ENCODE assay signal across 16 cellular contexts in the genomic region with DNA sequence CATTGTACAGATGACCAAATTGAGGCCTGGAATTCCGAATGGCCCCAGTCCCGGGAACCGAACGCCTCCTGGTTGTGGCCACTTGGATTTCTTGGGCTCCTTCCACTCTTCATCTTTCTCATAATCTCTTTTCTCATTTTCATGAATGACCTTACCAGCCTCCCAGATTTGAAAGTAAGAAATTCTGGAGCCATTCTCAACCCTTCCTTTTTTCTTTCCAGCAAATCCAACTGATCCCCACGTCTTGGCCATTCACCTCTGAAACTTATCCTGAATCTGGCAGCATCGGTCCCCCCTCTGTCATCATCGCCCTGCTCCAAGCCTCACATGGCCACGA. TPM values are rescaled to one million over a fixed set of nuclear protein-coding genes. Genes with fewer than 3 reads are reported as not detected.
A peak's percentile ranks its signal among the peaks of the same experiment; 100 is the strongest.
DNase-seq lines count a peak whose midpoint lies in the region; ATAC-seq, FAIRE-seq and TF ChIP-seq lines count a peak whose summit lies in the region.
"Had no signal": no experiment of that assay in that cellular context is flagged by ENCODE, and none has a peak within 500 bp of the region (broad histone marks: within the 10 kb centered on the region; RNA-seq: fewer than 3 reads in every experiment).

No MANE protein-coding gene starts in this region.

- H3K9me3 Mint-ChIP-seq in activated naive CD4-positive, alpha-beta T cell treated with anti-CD3 and anti-CD28 coated beads, Interleukin-2, amount 50 U/mL, for 24 hours = no peaks in the 10 kb centered on the region
- H3K9me3 Mint-ChIP-seq in activated naive CD4-positive, alpha-beta T cell treated with anti-CD3 and anti-CD28 coated beads, Interleukin-2, amount 10 ng/mL, durations not matched to agents 7 days and 5 days = no peaks in the 10 kb centered on the region
- no peaks in the 10 kb centered on the region for H3K9me3 Mint-ChIP-seq in stimulated activated effector memory CD8-positive, alpha-beta T cell treated with anti-CD3 and anti-CD28 coated beads, Interleukin-12 subunit alpha, Interleukin-12 subunit beta, amount 100 ng/mL, for 72 hours
- H3K9me3 Mint-ChIP-seq: stimulated activated naive CD8-positive, alpha-beta T cell treated with anti-CD3 and anti-CD28 coated beads, Interleukin-15, Interleukin-2, amounts not matched to agents 100 ng/mL and 50 ng/mL, for 24 hours had no signal

- H3K14ac ChIP-seq in H1 (ENCODE audit: insufficient read length) = no peak overlapping the region

- H3K4me2 ChIP-seq in PC-3 (ENCODE audit: low read length) (peak overlapping the region; percentile 90; the same call in 1 of the 2 replicates), H1 (ENCODE audit: insufficient read depth in 1 of 2, low read depth in 2 of 2, low read length in 2 of 2) (peak overlapping the region in 1 of 2 experiments; percentile 95; a peak in 2 of 4 replicates)

- H2BK15ac ChIP-seq in H1 (ENCODE audit: low read length) = no peak overlapping the region

- H3K4me3 ChIP-seq in PC-3 (ENCODE audit: low read length) (no peak overlapping the region), H1 (ENCODE audit: extremely low read depth in 1 of 4, insufficient read depth in 2 of 4, low read depth in 3 of 4, low read length in 4 of 4) (peak overlapping the region in 3 of 4 experiments; percentile 51 to 80 (median 62); a peak in 3 of 8 replicates), prostate gland (no peak overlapping the region)
- H3K4me3 ChIP-seq: colonic mucosa, SJCRH30 had no signal

- no peak overlapping the region for H2BK12ac ChIP-seq in H1 (ENCODE audit: low read depth, low read length)

- H3K27me3 ChIP-seq in PC-3 (ENCODE audit: low read length) = no peaks in the 10 kb centered on the region
- peaks cover 5 to 51% (median 21%) of the 10 kb centered on the region in 4 experiments for H3K27me3 ChIP-seq in H1 (replicated peaks in 1 of 4; ENCODE audit: control insufficient read depth in 3 of 4, extremely low read depth in 1 of 4, insufficient read depth in 3 of 4, low read length in 3 of 4)
- H3K27me3 ChIP-seq in prostate gland (replicated peaks; ENCODE audit: insufficient read depth) = peaks cover 23% of the 10 kb centered on the region
- H3K27me3 ChIP-seq: SJCRH30 had no signal

- H3K9me3 ChIP-seq in PC-3 (ENCODE audit: low read length) (no peaks in the 10 kb centered on the region), H1 (ENCODE audit: insufficient read depth in 2 of 2, low read depth in 1 of 2, low read length in 1 of 2) (no peaks in the 10 kb centered on the region), prostate gland (no peaks in the 10 kb centered on the region)
- H3K9me3 ChIP-seq: colonic mucosa, SJCRH30 had no signal

- TF ChIP-seq EP300 in H1 (IDR thresholded peaks at IDR 0.05; ENCODE audit: borderline replicate concordance in 1 of 2, low read depth in 2 of 2, low read length in 2 of 2) = no peak

- intact Hi-C loops in PC-3 (cut with micrococcal nuclease) = loop anchor here (1.0 to 10.0 kb wide), 3 partner anchors 64 to 412 kb away; no protein-coding TSS in a partner anchor
- intact Hi-C loops in prostate gland (cut with DNase I) = loop anchor here (10.0 kb wide), 1 partner anchor 62 kb away; a partner anchor contains a TSS

- CTCF ChIA-PET in activated naive CD4-positive, alpha-beta T cell treated with anti-CD3 and anti-CD28 coated beads, Interleukin-2, amount 10 ng/mL, durations not matched to agents 7 days and 5 days (lab: Charles Lee) = interaction anchor here (0.7 to 3.5 kb wide), 12 partner anchors 8 to 153 kb away, joined by 3 to 17 read pairs (median 5); no protein-coding TSS in a partner anchor
- CTCF ChIA-PET in PC-3 (lab: Charles Lee) = interaction anchor here (0.6 to 1.5 kb wide), 10 partner anchors 15 to 792 kb away, joined by 3 to 13 read pairs (median 6); no protein-coding TSS in a partner anchor
- CTCF ChIA-PET in H1 (lab: Charles Lee; ENCODE audit: partially characterized antibody) = interaction anchor here (0.7 to 4.7 kb wide), 42 partner anchors 9 to 533 kb away, joined by 3 to 50 read pairs (median 4); a partner anchor contains a TSS

- TF ChIP-seq POLR2A in H1 (IDR thresholded peaks at IDR 0.05; ENCODE audit: control extremely low read depth in 1 of 2, low read depth in 2 of 2, low read length in 2 of 2) (no peak), prostate gland (IDR thresholded peaks at IDR 0.05) (no peak)

- no peak overlapping the region for H2AFZ ChIP-seq in PC-3 (ENCODE audit: low read length)
- H2AFZ ChIP-seq in H1 (ENCODE audit: low read length) = no peak overlapping the region

- ATAC-seq in PC-3 = no peak
- ATAC-seq in stimulated activated effector memory CD8-positive, alpha-beta T cell treated with anti-CD3 and anti-CD28 coated beads, Interleukin-12 subunit alpha, Interleukin-12 subunit beta, amount 100 ng/mL, for 72 hours = no peak

- H3K27me3 Mint-ChIP-seq in activated naive CD4-positive, alpha-beta T cell treated with anti-CD3 and anti-CD28 coated beads, Interleukin-2, amount 50 U/mL, for 24 hours = peaks cover 22% of the 10 kb centered on the region
- peaks cover 80% of the 10 kb centered on the region for H3K27me3 Mint-ChIP-seq in activated naive CD4-positive, alpha-beta T cell treated with anti-CD3 and anti-CD28 coated beads, Interleukin-2, amount 10 ng/mL, durations not matched to agents 7 days and 5 days

- H2BK120ac ChIP-seq in H1 (replicated peaks; ENCODE audit: low read depth, low read length) = no peak overlapping the region

- no peak overlapping the region for H2BK5ac ChIP-seq in H1 (ENCODE audit: low read depth, low read length)

- TF ChIP-seq CTCF in PC-3 (conservative IDR thresholded peaks at IDR 0.05; ENCODE audit: low read depth, low read length) (no peak), H1 (IDR thresholded peaks at IDR 0.05; ENCODE audit: control extremely low read depth in 1 of 3, insufficient read depth in 1 of 3, low read depth in 1 of 3, low read length in 3 of 3) (no peak), prostate gland (IDR thresholded peaks at IDR 0.05) (no peak)

- H2BK20ac ChIP-seq in H1 (ENCODE audit: low read length) = no peak overlapping the region

- H3K36me3 Mint-ChIP-seq in activated naive CD4-positive, alpha-beta T cell treated with anti-CD3 and anti-CD28 coated beads, Interleukin-2, amount 50 U/mL, for 24 hours = peaks cover 3% of the 10 kb centered on the region
- H3K36me3 Mint-ChIP-seq in activated naive CD4-positive, alpha-beta T cell treated with anti-CD3 and anti-CD28 coated beads, Interleukin-2, amount 10 ng/mL, durations not matched to agents 7 days and 5 days = no peaks in the 10 kb centered on the region
- H3K36me3 Mint-ChIP-seq in stimulated activated effector memory CD8-positive, alpha-beta T cell treated with anti-CD3 and anti-CD28 coated beads, Interleukin-12 subunit alpha, Interleukin-12 subunit beta, amount 100 ng/mL, for 72 hours = no peaks in the 10 kb centered on the region

- H3K56ac ChIP-seq in H1 (replicated peaks; ENCODE audit: insufficient read length, low read depth, low read length) = peak overlapping the region; percentile 35

- H3K27ac ChIP-seq in PC-3 (ENCODE audit: low read length) = no peak overlapping the region
- H3K27ac ChIP-seq in H1 (ENCODE audit: low read depth, low read length) = no peak overlapping the region
- H3K27ac ChIP-seq in prostate gland = no peak overlapping the region
- H3K27ac ChIP-seq: colonic mucosa, SJCRH30 had no signal

- no peaks in the 10 kb centered on the region for H3K9me2 ChIP-seq in PC-3 (replicated peaks; ENCODE audit: low read length)

- no peak overlapping the region for H2AK5ac ChIP-seq in H1 (ENCODE audit: low read depth, low read length)

- no peak overlapping the region for H3K23ac ChIP-seq in H1 (ENCODE audit: insufficient read length)

- H3K4me1 Mint-ChIP-seq in activated naive CD4-positive, alpha-beta T cell treated with anti-CD3 and anti-CD28 coated beads, Interleukin-2, amount 50 U/mL, for 24 hours = peaks cover 22% of the 10 kb centered on the region
- peaks cover 25% of the 10 kb centered on the region for H3K4me1 Mint-ChIP-seq in activated naive CD4-positive, alpha-beta T cell treated with anti-CD3 and anti-CD28 coated beads, Interleukin-2, amount 10 ng/mL, durations not matched to agents 7 days and 5 days
- peaks cover 27% of the 10 kb centered on the region for H3K4me1 Mint-ChIP-seq in stimulated activated effector memory CD8-positive, alpha-beta T cell treated with anti-CD3 and anti-CD28 coated beads, Interleukin-12 subunit alpha, Interleukin-12 subunit beta, amount 100 ng/mL, for 72 hours

- no peak overlapping the region for H4K5ac ChIP-seq in H1 (ENCODE audit: insufficient read length, low read depth, low read length)

- no peak for DNase-seq in activated naive CD4-positive, alpha-beta T cell treated with anti-CD3 and anti-CD28 coated beads, Interleukin-2, amount 10 ng/mL, durations not matched to agents 7 days and 5 days
- no peak for DNase-seq in PC-3
- DNase-seq in H1 (ENCODE audit: low read depth in 1 of 2, low spot score in 2 of 2) = no peak
- no peak for DNase-seq in stimulated activated effector memory CD8-positive, alpha-beta T cell treated with anti-CD3 and anti-CD28 coated beads, Interleukin-12 subunit alpha, Interleukin-12 subunit beta, amount 100 ng/mL, for 72 hours (ENCODE audit: low spot score in 2 of 2)
- DNase-seq in stimulated activated CD4-positive, alpha-beta T cell treated with anti-CD3 and anti-CD28 coated beads, Interleukin-15, amount 100 ng/mL, for 24 hours = no peak
- no peak for DNase-seq in prostate gland (ENCODE audit: low spot score)
- DNase-seq in HPDE6-E6E7 (ENCODE audit: extremely low spot score) = no peak

- no peak overlapping the region for H4K8ac ChIP-seq in H1 (ENCODE audit: extremely low read depth, insufficient read depth, low read length)

- no peaks in the 10 kb centered on the region for H3K79me1 ChIP-seq in H1 (ENCODE audit: low read depth, low read length)

- POLR2A ChIA-PET in PC-3 (lab: Charles Lee; ENCODE audit: unreplicated experiment) = no interaction called here
- POLR2A ChIA-PET in H1 (lab: Charles Lee; ENCODE audit: partially characterized antibody) = interaction anchor here (0.9 to 1.9 kb wide), 9 partner anchors 9 to 89 kb away, joined by 3 to 6 read pairs (median 3); a partner anchor contains a TSS

- H3F3A ChIP-seq in PC-3 (ENCODE audit: low read length, unreplicated experiment) = no peaks in the 10 kb centered on the region

- H3K79me2 ChIP-seq in PC-3 (ENCODE audit: low read length) (no peaks in the 10 kb centered on the region), H1 (ENCODE audit: control insufficient read depth in 1 of 2, insufficient read depth in 2 of 2, low read length in 2 of 2) (no peaks in the 10 kb centered on the region)

- H4K20me1 ChIP-seq in PC-3 (ENCODE audit: low read length) = no peaks in the 10 kb centered on the region
- peaks cover 0 to 13% of the 10 kb centered on the region in 2 experiments for H4K20me1 ChIP-seq in H1 (replicated peaks in 1 of 2; ENCODE audit: control insufficient read depth in 1 of 2, insufficient read depth in 2 of 2, low read length in 2 of 2)

- H3K36me3 ChIP-seq in PC-3 (ENCODE audit: low read depth, low read length) (no peaks in the 10 kb centered on the region), H1 (ENCODE audit: control insufficient read depth in 2 of 4, insufficient read depth in 4 of 4, low read length in 3 of 4) (no peaks in the 10 kb centered on the region), prostate gland (no peaks in the 10 kb centered on the region)
- H3K36me3 ChIP-seq: colonic mucosa, SJCRH30 had no signal

- H3K4me1 ChIP-seq in PC-3 (ENCODE audit: insufficient read depth, low read length) (peaks cover 8% of the 10 kb centered on the region; the same call in 1 of the 2 replicates), H1 (replicated peaks in 1 of 4; ENCODE audit: control insufficient read depth in 3 of 4, insufficient read depth in 4 of 4, low read length in 3 of 4) (no peaks in the 10 kb centered on the region; a peak in 1 of 7 replicates), prostate gland (replicated peaks) (no peaks in the 10 kb centered on the region)
- H3K4me1 ChIP-seq: colonic mucosa had no signal

- H4K91ac ChIP-seq in H1 (replicated peaks; ENCODE audit: insufficient read length, low read length) = no peak overlapping the region

- H3K4ac ChIP-seq in H1 (replicated peaks; ENCODE audit: insufficient read length, low read depth, low read length) = no peak overlapping the region

- H3K9ac ChIP-seq in PC-3 (ENCODE audit: low read length) = no peak overlapping the region
- no peak overlapping the region for H3K9ac ChIP-seq in H1 (replicated peaks in 1 of 4; ENCODE audit: extremely low read depth in 1 of 4, low read depth in 3 of 4, low read length in 3 of 4)

- peak overlapping the region; percentile 71 for H3K4me3 Mint-ChIP-seq in activated naive CD4-positive, alpha-beta T cell treated with anti-CD3 and anti-CD28 coated beads, Interleukin-2, amount 50 U/mL, for 24 hours
- H3K4me3 Mint-ChIP-seq in activated naive CD4-positive, alpha-beta T cell treated with anti-CD3 and anti-CD28 coated beads, Interleukin-2, amount 10 ng/mL, durations not matched to agents 7 days and 5 days = no peak overlapping the region
- peak overlapping the region; percentile 75 for H3K4me3 Mint-ChIP-seq in stimulated activated effector memory CD8-positive, alpha-beta T cell treated with anti-CD3 and anti-CD28 coated beads, Interleukin-12 subunit alpha, Interleukin-12 subunit beta, amount 100 ng/mL, for 72 hours

- 35% methylated on average over 8 of the region's 8 CpGs; no CpG with 5 or more reads in 1 of the 2 experiments for WGBS in H1 (ENCODE audit: extremely low coverage in 1 of 2, insufficient coverage in 1 of 2, insufficient read length in 1 of 2, insufficient replicate concordance in 2 of 2, low coverage in 1 of 2, low lambda C conversion rate in 2 of 2, missing lambda C conversion rate in 1 of 2), 2 experiments
- 38% methylated on average over 8 of the region's 8 CpGs for WGBS in prostate gland

- TF ChIP-seq RAD21 in H1 (IDR thresholded peaks at IDR 0.05 in 1 of 2, conservative IDR thresholded peaks at IDR 0.05 in 1 of 2; ENCODE audit: low read depth in 2 of 2, low read length in 2 of 2) = no peak

- no peak overlapping the region for H3K18ac ChIP-seq in H1 (ENCODE audit: extremely low read depth, low read length)

- BruUV-seq in PC-3 (replicated peaks; lab: Mats Ljungman, UMichigan) = no TSS peak

- no peak overlapping the region for H3K27ac Mint-ChIP-seq in activated naive CD4-positive, alpha-beta T cell treated with anti-CD3 and anti-CD28 coated beads, Interleukin-2, amount 50 U/mL, for 24 hours
- no peak overlapping the region for H3K27ac Mint-ChIP-seq in activated naive CD4-positive, alpha-beta T cell treated with anti-CD3 and anti-CD28 coated beads, Interleukin-2, amount 10 ng/mL, durations not matched to agents 7 days and 5 days
- no peak overlapping the region for H3K27ac Mint-ChIP-seq in stimulated activated effector memory CD8-positive, alpha-beta T cell treated with anti-CD3 and anti-CD28 coated beads, Interleukin-12 subunit alpha, Interleukin-12 subunit beta, amount 100 ng/mL, for 72 hours
- H3K27ac Mint-ChIP-seq: stimulated activated naive CD8-positive, alpha-beta T cell treated with anti-CD3 and anti-CD28 coated beads, Interleukin-15, Interleukin-2, amounts not matched to agents 100 ng/mL and 50 ng/mL, for 24 hours had no signal

- FAIRE-seq in H1 (lab: Jason Lieb, UNC) = no peak
- FAIRE-seq: frontal cortex had no signal

- H3K23me2 ChIP-seq in H1 (ENCODE audit: low read depth, low read length) = peaks cover 8% of the 10 kb centered on the region

RNA-seq across cellular contexts. Expression of a gene that starts 5.9 kb away (rescaled TPM):
- total RNA-seq in PC-3 (2014; rRNA removed) (2.4 TPM in 1 of 2 replicates, not detected in the other), prostate gland (1 to 10 TPM in 1 of 2 donors, not detected in 1; 3.6 TPM)
- total RNA-seq in H1 (2021; fragmentation: NEBNext Ultra II Directional; extraction: Animal tissue kit (Norgen Biotek cat#: 25700)) = 5.9 and 7.3 TPM in 2 replicates
- polyA plus RNA-seq in H1 (2011; rRNA removed) = 1.9 and 2.8 TPM in 2 replicates
- polyA plus RNA-seq in H1 (2011; cell fraction: cytosol; rRNA removed) = 3.4 TPM
- 10.2 TPM for polyA plus RNA-seq in H1 (2011; cell fraction: nucleus; rRNA removed)
- 6.1 to 14.6 TPM (median 10.7 TPM) in 4 replicates for polyA plus RNA-seq in H1 (2012, experiment 1 of 2)
- 14.4 TPM for polyA plus RNA-seq in H1 (2012, experiment 2 of 2)
- 13.0 TPM for polyA plus RNA-seq in H1 (2013, experiment 1 of 2)
- 12.6 TPM for polyA plus RNA-seq in H1 (2013, experiment 2 of 2)
- 2.0 TPM in 2 replicates for polyA minus RNA-seq in H1 (2011; rRNA and poly(A)+ RNA removed)
- not detected for polyA minus RNA-seq in H1 (2011; cell fraction: cytosol; rRNA and poly(A)+ RNA removed)
- polyA minus RNA-seq in H1 (2011; cell fraction: nucleus; rRNA and poly(A)+ RNA removed) = 5.2 TPM
- total RNA-seq: NCI-H460 had no signal
- polyA plus RNA-seq: aorta had no signal

RNA-seq across cellular contexts. Expression of a gene that starts 14.4 kb away (rescaled TPM):
- total RNA-seq in PC-3 (2014; rRNA removed) (0.77 and 1.0 TPM in 2 replicates), prostate gland (1 to 10 TPM in 1 of 2 donors, under 1 TPM in 1; 0.59 to 1.4 TPM)
- total RNA-seq in H1 (2021; fragmentation: NEBNext Ultra II Directional; extraction: Animal tissue kit (Norgen Biotek cat#: 25700)) = 1.7 and 2.2 TPM in 2 replicates
- polyA plus RNA-seq in H1 (2011; rRNA removed) = 1.5 and 1.6 TPM in 2 replicates
- 0.90 TPM for polyA plus RNA-seq in H1 (2011; cell fraction: cytosol; rRNA removed)
- polyA plus RNA-seq in H1 (2011; cell fraction: nucleus; rRNA removed) = 2.0 TPM
- 1.2 to 2.2 TPM (median 2.1 TPM) in 4 replicates for polyA plus RNA-seq in H1 (2012, experiment 1 of 2)
- polyA plus RNA-seq in H1 (2012, experiment 2 of 2) = 1.7 TPM
- polyA plus RNA-seq in H1 (2013, experiment 1 of 2) = 8.6 TPM
- polyA plus RNA-seq in H1 (2013, experiment 2 of 2) = 8.2 TPM
- 0.37 and 0.38 TPM in 2 replicates for polyA minus RNA-seq in H1 (2011; rRNA and poly(A)+ RNA removed)
- polyA minus RNA-seq in H1 (2011; cell fraction: cytosol; rRNA and poly(A)+ RNA removed) = 0.44 TPM
- 0.80 TPM for polyA minus RNA-seq in H1 (2011; cell fraction: nucleus; rRNA and poly(A)+ RNA removed)
- total RNA-seq: NCI-H460, pulmonary artery endothelial cell had no signal
- polyA plus RNA-seq: AG04450 had no signal

RNA-seq across cellular contexts. Expression of a gene that starts 51.1 kb away (rescaled TPM):
- total RNA-seq in PC-3 (2014; rRNA removed) (32.2 and 36.9 TPM in 2 replicates), prostate gland (10 to 100 TPM; 21.4 to 43.4 TPM)
- 14.6 and 15.9 TPM in 2 replicates for total RNA-seq in H1 (2021; fragmentation: NEBNext Ultra II Directional; extraction: Animal tissue kit (Norgen Biotek cat#: 25700))
- 12.4 and 17.1 TPM in 2 replicates for polyA plus RNA-seq in H1 (2011; rRNA removed)
- polyA plus RNA-seq in H1 (2011; cell fraction: cytosol; rRNA removed) = 9.0 TPM
- polyA plus RNA-seq in H1 (2011; cell fraction: nucleus; rRNA removed) = 36.3 TPM
- polyA plus RNA-seq in H1 (2012, experiment 1 of 2) = 7.6 to 12.8 TPM (median 11.8 TPM) in 4 replicates
- 8.5 TPM for polyA plus RNA-seq in H1 (2012, experiment 2 of 2)
- polyA plus RNA-seq in H1 (2013, experiment 1 of 2) = 10.1 TPM
- polyA plus RNA-seq in H1 (2013, experiment 2 of 2) = 8.8 TPM
- polyA minus RNA-seq in H1 (2011; rRNA and poly(A)+ RNA removed) = 11.4 and 15.8 TPM in 2 replicates
- polyA minus RNA-seq in H1 (2011; cell fraction: cytosol; rRNA and poly(A)+ RNA removed) = 11.1 TPM
- 31.5 TPM for polyA minus RNA-seq in H1 (2011; cell fraction: nucleus; rRNA and poly(A)+ RNA removed)

Comparison
In these comparisons a context has a peak if more than half of its experiments do, and no peak if none do; other contexts are left out.
1. H3K4me3 ChIP-seq: peak in H1 (3 of 4); none in PC-3 (single experiment) and prostate gland (0 of 2).